In the genomic region with DNA sequence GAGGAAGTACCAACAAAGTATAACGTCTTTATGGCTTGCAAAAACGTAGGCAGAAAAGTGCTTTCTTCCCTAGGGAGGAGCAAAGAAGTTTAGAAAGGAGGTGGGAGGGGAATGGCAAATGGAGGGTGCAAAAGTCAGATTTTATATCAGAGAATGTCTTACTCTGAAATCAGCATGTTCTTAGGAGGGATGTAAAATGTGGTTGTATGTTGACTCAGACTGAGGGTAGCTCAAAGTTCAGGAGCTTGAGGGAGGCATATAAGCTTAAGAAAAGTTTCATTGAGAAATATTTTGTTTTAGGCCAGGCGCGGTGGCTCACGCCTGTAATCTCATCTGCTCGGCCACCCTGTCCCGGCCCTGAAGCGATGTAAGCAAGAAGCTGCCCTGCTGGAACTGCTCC, we compare ENCODE assay signal across 1 cellular context.
TF ChIP-seq lines count a peak whose summit lies in the region.

No MANE protein-coding gene starts in this region.

TF ChIP-seq in IMR-90, 13 proteins besides CTCF, POLR2A, EP300 and RAD21:
- no peak for TF ChIP-seq CEBPB (IDR thresholded peaks at IDR 0.05; ENCODE audit: low read depth, low read length)
- TF ChIP-seq RCOR1 (IDR thresholded peaks at IDR 0.05; ENCODE audit: insufficient replicate concordance, low read length) = no peak
- TF ChIP-seq MXI1 (IDR thresholded peaks at IDR 0.05; ENCODE audit: borderline replicate concordance, low read depth, low read length) = no peak
- TF ChIP-seq MAFK (IDR thresholded peaks at IDR 0.05; ENCODE audit: low read depth, low read length) = no peak
- no peak for TF ChIP-seq NFE2L2 (IDR thresholded peaks at IDR 0.05; ENCODE audit: low read depth, low read length)
- TF ChIP-seq SMC3 (IDR thresholded peaks at IDR 0.05; ENCODE audit: low read depth, low read length) = no peak
